Comparison of ENCODE assay signal across 8 cellular contexts in genomic region chrX:47556045-47556623, GRCh38. TPM values are rescaled to one million over a fixed set of nuclear protein-coding genes. Genes with fewer than 3 reads are reported as not detected.
DNase-seq lines count a peak whose midpoint lies in the region; ATAC-seq and TF ChIP-seq lines count a peak whose summit lies in the region.

No MANE protein-coding gene starts in this region.

- intact Hi-C loops in activated T-helper 1 cell treated with anti-CD3 and anti-CD28 coated beads, Interleukin-12 subunit alpha, Interleukin-12 subunit beta, Interleukin-2, Interleukin-4 antibody, amounts not matched to agents 30 ng/mL and 10 ng/mL and 1 ng/mL, durations not matched to agents 14 hours and 24 hours and 36 hours (cut with micrococcal nuclease): loop anchor here (1.0 kb wide), 2 partner anchors 33 to 323 kb away; partner anchors contain the start of gene USP11
- intact Hi-C loops in naive thymus-derived CD4-positive, alpha-beta T cell (cut with micrococcal nuclease): loop anchor here (1.0 kb wide), 3 partner anchors 64 to 102 kb away; partner anchors contain the start of gene ELK1 (in 1 of the 2)

- H2AFZ ChIP-seq in OCI-LY3 (ENCODE audit: low read depth, low read length) (peak overlapping the region; percentile 49; the same call in 1 of the 2 replicates), fibroblast of lung (ENCODE audit: low read length) (peak overlapping the region; percentile 37)

- peaks cover 5 to 21% (median 11%) of the 10 kb centered on the region in 4 donors for H3K4me1 Mint-ChIP-seq in CD4-positive, CD25-positive, alpha-beta regulatory T cell
- peaks cover 23% of the 10 kb centered on the region for H3K4me1 Mint-ChIP-seq in activated T-helper 1 cell treated with anti-CD3 and anti-CD28 coated beads, Interleukin-12 subunit alpha, Interleukin-12 subunit beta, Interleukin-2, Interleukin-4 antibody, amounts not matched to agents 30 ng/mL and 10 ng/mL and 1 ng/mL, durations not matched to agents 14 hours and 24 hours and 36 hours (ENCODE audit: low read depth)
- peaks cover 6 to 28% (median 24%) of the 10 kb centered on the region in 7 donors for H3K4me1 Mint-ChIP-seq in naive thymus-derived CD4-positive, alpha-beta T cell
- peaks cover 16% of the 10 kb centered on the region for H3K4me1 Mint-ChIP-seq in stimulated activated memory B cell treated with anti-CD40 and anti-IgM and Interleukin-4, amounts not matched to agents 10 μg/mL and 1 μg/mL and 100 μg/mL, for 72 hours

- H3K36me3 Mint-ChIP-seq in CD4-positive, CD25-positive, alpha-beta regulatory T cell: no peaks in the 10 kb centered on the region
- no peaks in the 10 kb centered on the region for H3K36me3 Mint-ChIP-seq in activated T-helper 1 cell treated with anti-CD3 and anti-CD28 coated beads, Interleukin-12 subunit alpha, Interleukin-12 subunit beta, Interleukin-2, Interleukin-4 antibody, amounts not matched to agents 30 ng/mL and 10 ng/mL and 1 ng/mL, durations not matched to agents 14 hours and 24 hours and 36 hours (ENCODE audit: low read depth)
- no peaks in the 10 kb centered on the region for H3K36me3 Mint-ChIP-seq in naive thymus-derived CD4-positive, alpha-beta T cell
- no peaks in the 10 kb centered on the region for H3K36me3 Mint-ChIP-seq in stimulated activated memory B cell treated with anti-CD40 and anti-IgM and Interleukin-4, amounts not matched to agents 10 μg/mL and 1 μg/mL and 100 μg/mL, for 72 hours

- no peaks in the 10 kb centered on the region for H3K9me3 Mint-ChIP-seq in CD4-positive, CD25-positive, alpha-beta regulatory T cell
- no peaks in the 10 kb centered on the region for H3K9me3 Mint-ChIP-seq in activated T-helper 1 cell treated with anti-CD3 and anti-CD28 coated beads, Interleukin-12 subunit alpha, Interleukin-12 subunit beta, Interleukin-2, Interleukin-4 antibody, amounts not matched to agents 30 ng/mL and 10 ng/mL and 1 ng/mL, durations not matched to agents 14 hours and 24 hours and 36 hours
- peaks cover 0 to 3% (median 0%) of the 10 kb centered on the region in 11 donors for H3K9me3 Mint-ChIP-seq in naive thymus-derived CD4-positive, alpha-beta T cell
- no peaks in the 10 kb centered on the region for H3K9me3 Mint-ChIP-seq in stimulated activated memory B cell treated with anti-CD40 and anti-IgM and Interleukin-4, amounts not matched to agents 10 μg/mL and 1 μg/mL and 100 μg/mL, for 72 hours

- H3K27ac Mint-ChIP-seq in CD4-positive, CD25-positive, alpha-beta regulatory T cell: peak overlapping the region; percentile 66 to 97 (median 93)
- peak overlapping the region; percentile 88 for H3K27ac Mint-ChIP-seq in activated T-helper 1 cell treated with anti-CD3 and anti-CD28 coated beads, Interleukin-12 subunit alpha, Interleukin-12 subunit beta, Interleukin-2, Interleukin-4 antibody, amounts not matched to agents 30 ng/mL and 10 ng/mL and 1 ng/mL, durations not matched to agents 14 hours and 24 hours and 36 hours
- H3K27ac Mint-ChIP-seq in naive thymus-derived CD4-positive, alpha-beta T cell: peak overlapping the region; percentile 90 to 100 (median 95)
- peak overlapping the region; percentile 97 for H3K27ac Mint-ChIP-seq in stimulated activated memory B cell treated with anti-CD40 and anti-IgM and Interleukin-4, amounts not matched to agents 10 μg/mL and 1 μg/mL and 100 μg/mL, for 72 hours

- H3K27me3 Mint-ChIP-seq in CD4-positive, CD25-positive, alpha-beta regulatory T cell: no peaks in the 10 kb centered on the region
- H3K27me3 Mint-ChIP-seq in activated T-helper 1 cell treated with anti-CD3 and anti-CD28 coated beads, Interleukin-12 subunit alpha, Interleukin-12 subunit beta, Interleukin-2, Interleukin-4 antibody, amounts not matched to agents 30 ng/mL and 10 ng/mL and 1 ng/mL, durations not matched to agents 14 hours and 24 hours and 36 hours (ENCODE audit: insufficient read depth): no peaks in the 10 kb centered on the region
- no peaks in the 10 kb centered on the region for H3K27me3 Mint-ChIP-seq in naive thymus-derived CD4-positive, alpha-beta T cell
- no peaks in the 10 kb centered on the region for H3K27me3 Mint-ChIP-seq in stimulated activated memory B cell treated with anti-CD40 and anti-IgM and Interleukin-4, amounts not matched to agents 10 μg/mL and 1 μg/mL and 100 μg/mL, for 72 hours

- H3K27me3 ChIP-seq in CD4-positive, CD25-positive, alpha-beta regulatory T cell (ENCODE audit: control insufficient read depth, insufficient read depth, low read length): no peaks in the 10 kb centered on the region
- no peaks in the 10 kb centered on the region for H3K27me3 ChIP-seq in OCI-LY3 (ENCODE audit: low read depth, low read length)
- no peaks in the 10 kb centered on the region for H3K27me3 ChIP-seq in fibroblast of lung (ENCODE audit: control insufficient read depth, insufficient read depth, low read length)
- no peaks in the 10 kb centered on the region for H3K27me3 ChIP-seq in naive thymus-derived CD4-positive, alpha-beta T cell (ENCODE audit: control insufficient read depth in 2 of 2, insufficient read depth in 2 of 2, low read length in 2 of 2)

- H3K79me2 ChIP-seq in OCI-LY3 (ENCODE audit: low read length) (0 out of 2 replicates have a peak, but pooled peaks cover 4% of the 10 kb centered on the region), fibroblast of lung (ENCODE audit: control insufficient read depth, insufficient read depth, low read length) (no peaks in the 10 kb centered on the region)

- H3K4me2 ChIP-seq in OCI-LY3 (ENCODE audit: low read length) (peak overlapping the region; percentile 77), fibroblast of lung (ENCODE audit: extremely low read depth, insufficient read depth, low read length) (peak overlapping the region; percentile 7)

- H3K4me1 ChIP-seq in CD4-positive, CD25-positive, alpha-beta regulatory T cell (ENCODE audit: control insufficient read depth, insufficient read depth, low read length, poor library complexity, severe bottlenecking): peaks cover 9% of the 10 kb centered on the region
- peaks cover 10% of the 10 kb centered on the region for H3K4me1 ChIP-seq in OCI-LY3 (ENCODE audit: low read length)
- H3K4me1 ChIP-seq in fibroblast of lung (ENCODE audit: control insufficient read depth, extremely low read depth, insufficient read depth, low read length): no peaks in the 10 kb centered on the region
- H3K4me1 ChIP-seq in naive thymus-derived CD4-positive, alpha-beta T cell (ENCODE audit: control insufficient read depth in 2 of 2, insufficient read depth in 2 of 2, low read length in 2 of 2): no peaks in the 10 kb centered on the region

- H3K36me3 ChIP-seq in CD4-positive, CD25-positive, alpha-beta regulatory T cell (ENCODE audit: control insufficient read depth, insufficient read depth, low read length): no peaks in the 10 kb centered on the region
- H3K36me3 ChIP-seq in OCI-LY3 (replicated peaks; ENCODE audit: low read depth, low read length) (no peaks in the 10 kb centered on the region), fibroblast of lung (ENCODE audit: control insufficient read depth, insufficient read depth, low read length) (no peaks in the 10 kb centered on the region)
- H3K36me3 ChIP-seq in naive thymus-derived CD4-positive, alpha-beta T cell (ENCODE audit: control insufficient read depth in 2 of 3, insufficient read depth in 3 of 3, low read length in 3 of 3): no peaks in the 10 kb centered on the region

- no peaks in the 10 kb centered on the region for H3K9me3 ChIP-seq in CD4-positive, CD25-positive, alpha-beta regulatory T cell (ENCODE audit: control insufficient read depth in 2 of 2, low read length in 2 of 2)
- H3K9me3 ChIP-seq in OCI-LY3 (ENCODE audit: insufficient read depth, low read length) (no peaks in the 10 kb centered on the region), fibroblast of lung (ENCODE audit: control insufficient read depth, insufficient read depth, low read depth, low read length) (no peaks in the 10 kb centered on the region)
- no peaks in the 10 kb centered on the region for H3K9me3 ChIP-seq in naive thymus-derived CD4-positive, alpha-beta T cell (ENCODE audit: control insufficient read depth in 2 of 3, low read length in 3 of 3)

- peak overlapping the region; percentile 75 for H3K9ac ChIP-seq in OCI-LY3 (ENCODE audit: low read length)
- peak overlapping the region; percentile 21 for H3K9ac ChIP-seq in fibroblast of lung (ENCODE audit: insufficient read depth, low read length)

- DNase-seq in CD4-positive, CD25-positive, alpha-beta regulatory T cell: peak; percentile 76 to 92 (median 85)
- peak; percentile 77 for DNase-seq in activated T-helper 1 cell treated with anti-CD3 and anti-CD28 coated beads, Interleukin-12 subunit alpha, Interleukin-12 subunit beta, Interleukin-2, Interleukin-4 antibody, amounts not matched to agents 30 ng/mL and 10 ng/mL and 1 ng/mL, durations not matched to agents 14 hours and 24 hours and 36 hours (ENCODE audit: low spot score)
- DNase-seq in fibroblast of lung (ENCODE audit: low read depth in 2 of 2): peak; percentile 93 to 94
- peak; percentile 47 to 89 (median 84) for DNase-seq in naive thymus-derived CD4-positive, alpha-beta T cell

- H4K20me1 ChIP-seq in OCI-LY3 (ENCODE audit: insufficient read depth, low read length): no peaks in the 10 kb centered on the region
- H4K20me1 ChIP-seq in fibroblast of lung (ENCODE audit: control insufficient read depth, extremely low read depth, insufficient read depth, low read length): no peaks in the 10 kb centered on the region

- ATAC-seq in CD4-positive, CD25-positive, alpha-beta regulatory T cell (ENCODE audit: low read depth in 2 of 2): peak; percentile 86 to 87
- ATAC-seq in GM19438 (IDR thresholded peaks at IDR 0.05; ENCODE audit: low read depth, unreplicated experiment) (peak; percentile 87), HG03571 (IDR thresholded peaks at IDR 0.05; ENCODE audit: unreplicated experiment) (peak; percentile 76)
- peak; percentile 92 for ATAC-seq in naive thymus-derived CD4-positive, alpha-beta T cell
- ATAC-seq in stimulated activated memory B cell treated with anti-CD40 and anti-IgM and Interleukin-4, amounts not matched to agents 10 μg/mL and 1 μg/mL and 100 μg/mL, for 72 hours: peak; percentile 93

- CTCF ChIA-PET in naive thymus-derived CD4-positive, alpha-beta T cell (lab: Charles Lee): interaction anchor here (0.6 kb wide), 1 partner anchor 88 kb away, joined by 3 read pairs; no protein-coding TSS in a partner anchor

- peak overlapping the region; percentile 47 for H3K4me3 ChIP-seq in CD4-positive, CD25-positive, alpha-beta regulatory T cell (ENCODE audit: low read depth, low read length)
- H3K4me3 ChIP-seq in OCI-LY3 (ENCODE audit: low read length) (peak overlapping the region; percentile 87), fibroblast of lung (replicated peaks in 1 of 4; ENCODE audit: control extremely low read depth in 1 of 4, insufficient read depth in 1 of 4, low read depth in 3 of 4, low read length in 4 of 4) (peak overlapping the region; percentile 10 to 60 (median 36))
- peak overlapping the region; percentile 55 for H3K4me3 ChIP-seq in naive thymus-derived CD4-positive, alpha-beta T cell (ENCODE audit: low read length)

- POLR2A ChIA-PET in naive thymus-derived CD4-positive, alpha-beta T cell (lab: Charles Lee): interaction anchor here (0.5 to 2.2 kb wide), 16 partner anchors 13 to 411 kb away, joined by 3 to 11 read pairs (median 4); partner anchors contain the start of genes CFP, ELK1, NDUFB11 and RBM10

- TF ChIP-seq CTCF in OCI-LY3 (IDR thresholded peaks at IDR 0.05; ENCODE audit: low read depth, low read length) (no peak), fibroblast of lung (conservative IDR thresholded peaks at IDR 0.05 in 1 of 2, IDR thresholded peaks at IDR 0.05 in 1 of 2; ENCODE audit: low read depth in 1 of 2, low read length in 2 of 2) (no peak)

- H3K4me3 Mint-ChIP-seq in CD4-positive, CD25-positive, alpha-beta regulatory T cell: peak overlapping the region; percentile 87 to 97 (median 92)
- peak overlapping the region; percentile 88 for H3K4me3 Mint-ChIP-seq in activated T-helper 1 cell treated with anti-CD3 and anti-CD28 coated beads, Interleukin-12 subunit alpha, Interleukin-12 subunit beta, Interleukin-2, Interleukin-4 antibody, amounts not matched to agents 30 ng/mL and 10 ng/mL and 1 ng/mL, durations not matched to agents 14 hours and 24 hours and 36 hours
- peak overlapping the region; percentile 83 to 97 (median 94) for H3K4me3 Mint-ChIP-seq in naive thymus-derived CD4-positive, alpha-beta T cell
- peak overlapping the region; percentile 91 for H3K4me3 Mint-ChIP-seq in stimulated activated memory B cell treated with anti-CD40 and anti-IgM and Interleukin-4, amounts not matched to agents 10 μg/mL and 1 μg/mL and 100 μg/mL, for 72 hours

- peak overlapping the region; percentile 70 for H3K27ac ChIP-seq in CD4-positive, CD25-positive, alpha-beta regulatory T cell (ENCODE audit: insufficient read depth, low read length, poor library complexity, severe bottlenecking)
- H3K27ac ChIP-seq in OCI-LY3 (ENCODE audit: low read length) (peak overlapping the region; percentile 42; the same call in 1 of the 2 replicates), fibroblast of lung (ENCODE audit: insufficient read depth, low read length) (no peak overlapping the region)
- peak overlapping the region; percentile 82 for H3K27ac ChIP-seq in naive thymus-derived CD4-positive, alpha-beta T cell (ENCODE audit: low read depth, low read length)

RNA-seq across cellular contexts. Expression of gene ARAF, which starts 4.9 kb away (rescaled TPM):
- total RNA-seq in CD4-positive, CD25-positive, alpha-beta regulatory T cell: 128 TPM
- 10 to 100 TPM; 56.4 to 68.7 (median 64.0) TPM for polyA plus RNA-seq in CD4-positive, CD25-positive, alpha-beta regulatory T cell
- 75.9 and 84.4 TPM in 2 replicates for total RNA-seq in activated T-helper 1 cell treated with anti-CD3 and anti-CD28 coated beads, Interleukin-12 subunit alpha, Interleukin-12 subunit beta, Interleukin-2, Interleukin-4 antibody, amounts not matched to agents 30 ng/mL and 10 ng/mL and 1 ng/mL, durations not matched to agents 14 hours and 24 hours and 36 hours
- 10.3 and 14.4 TPM in 2 replicates for total RNA-seq in fibroblast of lung
- 40.9 and 48.8 TPM in 2 replicates for polyA plus RNA-seq in fibroblast of lung
- polyA plus RNA-seq in fibroblast of lung (2012): 40.2 and 48.0 TPM in 2 replicates
- 150 and 194 TPM in 2 replicates for polyA minus RNA-seq in fibroblast of lung (ENCODE audit: low replicate concordance)
- 100 to 1,000 TPM in 4 of 5 experiments, 10 to 100 TPM in 1; 87.3 to 130 (median 118) TPM for total RNA-seq in naive thymus-derived CD4-positive, alpha-beta T cell
- 100 to 1,000 TPM in 1 of 2 donors, 10 to 100 TPM in 1; 74.7 to 102 TPM for polyA plus RNA-seq in naive thymus-derived CD4-positive, alpha-beta T cell

RNA-seq across cellular contexts. Expression of gene TIMP1, which starts 26.1 kb away (rescaled TPM):
- total RNA-seq in CD4-positive, CD25-positive, alpha-beta regulatory T cell: 31.8 TPM
- 100 to 1,000 TPM in 3 of 4 donors, 10 to 100 TPM in 1; 65.2 to 133 (median 112) TPM for polyA plus RNA-seq in CD4-positive, CD25-positive, alpha-beta regulatory T cell
- total RNA-seq in activated T-helper 1 cell treated with anti-CD3 and anti-CD28 coated beads, Interleukin-12 subunit alpha, Interleukin-12 subunit beta, Interleukin-2, Interleukin-4 antibody, amounts not matched to agents 30 ng/mL and 10 ng/mL and 1 ng/mL, durations not matched to agents 14 hours and 24 hours and 36 hours: 61.7 and 70.1 TPM in 2 replicates
- total RNA-seq in fibroblast of lung: 460 and 845 TPM in 2 replicates
- 1,117 and 2,877 TPM in 2 replicates for polyA plus RNA-seq in fibroblast of lung
- polyA plus RNA-seq in fibroblast of lung (2012): 1,728 and 3,544 TPM in 2 replicates
- polyA minus RNA-seq in fibroblast of lung (ENCODE audit: low replicate concordance): 4,396 and 5,420 TPM in 2 replicates
- total RNA-seq in naive thymus-derived CD4-positive, alpha-beta T cell: 100 to 1,000 TPM in 2 of 5 experiments, 10 to 100 TPM in 3; 47.0 to 117 (median 85.2) TPM
- polyA plus RNA-seq in naive thymus-derived CD4-positive, alpha-beta T cell: 10 to 100 TPM; 70.5 to 99.1 TPM

Comparison
In these comparisons a context has a peak if more than half of its experiments do, and no peak if none do; other contexts are left out.
1. H3K4me3 ChIP-seq: peak in every context shown above with its lines; median percentile 87 in OCI-LY3; 55 in naive thymus-derived CD4-positive, alpha-beta T cell; 47 in CD4-positive, CD25-positive, alpha-beta regulatory T cell; 36 in fibroblast of lung.